ENCODE assay signal across 1 cellular context in genomic region chr16:75648265-75649076, GRCh38.
A peak's percentile ranks its signal among the peaks of the same experiment; 100 is the strongest.
TF ChIP-seq lines count a peak whose summit lies in the region.

No MANE protein-coding gene starts in this region.

TF ChIP-seq in K562, 482 proteins besides CTCF, POLR2A, EP300 and RAD21 (continued from another document and continues in another):
- no peak for TF ChIP-seq RUNX1 (IDR thresholded peaks at IDR 0.05; ENCODE audit: low read depth)
- TF ChIP-seq EP400 (IDR thresholded peaks at IDR 0.05) = peak; percentile 44; the same call in 1 of the 2 replicates
- no peak for TF ChIP-seq PBX2 (CRISPR knock-in tag; IDR thresholded peaks at IDR 0.05; ENCODE audit: low read depth)
- no peak for TF ChIP-seq PBX2 (tag; conservative IDR thresholded peaks at IDR 0.05; ENCODE audit: low read depth)
- TF ChIP-seq SMARCB1 (IDR thresholded peaks at IDR 0.05; ENCODE audit: insufficient read length, low read depth) = no peak
- no peak for TF ChIP-seq NONO (IDR thresholded peaks at IDR 0.05; ENCODE audit: low read depth in 2 of 2, low read length in 1 of 2)
- peak; percentile 49; the same call in 1 of the 2 replicates for TF ChIP-seq ETS1 (conservative IDR thresholded peaks at IDR 0.05; ENCODE audit: control insufficient read depth, low read depth, low read length)
- no peak for TF ChIP-seq ZNF140 (CRISPR knock-in tag; IDR thresholded peaks at IDR 0.05)
- TF ChIP-seq MXI1 (IDR thresholded peaks at IDR 0.05; ENCODE audit: low read depth, low read length) = no peak
- no peak for TF ChIP-seq RNF219 (CRISPR knock-in tag; IDR thresholded peaks at IDR 0.05)
- TF ChIP-seq USF2 (CRISPR knock-in tag; IDR thresholded peaks at IDR 0.05) = no peak
- TF ChIP-seq MAZ (CRISPR knock-in tag; conservative IDR thresholded peaks at IDR 0.05 in 1 of 2, IDR thresholded peaks at IDR 0.05 in 1 of 2) = no peak
- no peak for TF ChIP-seq ZNF592 (IDR thresholded peaks at IDR 0.05)
- no peak for TF ChIP-seq SMAD3 (CRISPR knock-in tag; conservative IDR thresholded peaks at IDR 0.05)
- TF ChIP-seq MEF2A (IDR thresholded peaks at IDR 0.05; ENCODE audit: control insufficient read depth, low read depth, low read length) = no peak
- no peak for TF ChIP-seq MTA2 (IDR thresholded peaks at IDR 0.05; ENCODE audit: low read depth)
- TF ChIP-seq WHSC1 (IDR thresholded peaks at IDR 0.05; ENCODE audit: low read length) = no peak
- TF ChIP-seq IRF1 (CRISPR knock-in tag; IDR thresholded peaks at IDR 0.05; ENCODE audit: borderline replicate concordance) = no peak
- TF ChIP-seq PYGO2 (tag; IDR thresholded peaks at IDR 0.05) = no peak
- no peak for TF ChIP-seq SMAD1 (IDR thresholded peaks at IDR 0.05; ENCODE audit: low read depth, low read length, partially characterized antibody)
- TF ChIP-seq RBM22 (IDR thresholded peaks at IDR 0.05; ENCODE audit: low read depth, low read length, poor library complexity, severe bottlenecking) = no peak
- TF ChIP-seq KLF6 (CRISPR knock-in tag; IDR thresholded peaks at IDR 0.05; ENCODE audit: borderline replicate concordance) = no peak
- TF ChIP-seq ZNF57 (CRISPR knock-in tag; IDR thresholded peaks at IDR 0.05) = no peak
- no peak for TF ChIP-seq SIN3B (IDR thresholded peaks at IDR 0.05; ENCODE audit: low read depth)
- TF ChIP-seq ZBTB26 (CRISPR knock-in tag; IDR thresholded peaks at IDR 0.05) = no peak
- TF ChIP-seq RHOXF2B (CRISPR knock-in tag; conservative IDR thresholded peaks at IDR 0.05) = no peak
- no peak for TF ChIP-seq CSDE1 (IDR thresholded peaks at IDR 0.05)
- peak; percentile 49 for TF ChIP-seq BRD9 (IDR thresholded peaks at IDR 0.05; ENCODE audit: low read depth, partially characterized antibody)
- TF ChIP-seq YY1 (IDR thresholded peaks at IDR 0.05; ENCODE audit: borderline replicate concordance in 1 of 3, control insufficient read depth in 1 of 3, extremely low read depth in 1 of 3, insufficient read depth in 3 of 3, insufficient read length in 1 of 3, insufficient replicate concordance in 2 of 3, low read depth in 1 of 3, low read length in 2 of 3) = peak; percentile 65 to 96 (median 88)
- no peak for TF ChIP-seq ZNF143 (CRISPR knock-in tag; IDR thresholded peaks at IDR 0.05)
- TF ChIP-seq TCF15 (CRISPR knock-in tag; IDR thresholded peaks at IDR 0.05) = no peak
- no peak; the same call in 1 of the 2 replicates for TF ChIP-seq TARDBP (IDR thresholded peaks at IDR 0.05)
- TF ChIP-seq HBP1 (CRISPR knock-in tag; IDR thresholded peaks at IDR 0.05) = no peak
- no peak for TF ChIP-seq TCFL5 (CRISPR knock-in tag; conservative IDR thresholded peaks at IDR 0.05)
- no peak for TF ChIP-seq ZBED1 (IDR thresholded peaks at IDR 0.05)
- TF ChIP-seq DIDO1 (tag; IDR thresholded peaks at IDR 0.05; ENCODE audit: low read depth) = no peak
- 0 out of 2 replicates have a peak, but pooled peaks have one; percentile 30 for TF ChIP-seq HOMEZ (CRISPR knock-in tag; IDR thresholded peaks at IDR 0.05)
- TF ChIP-seq CBX2 (IDR thresholded peaks at IDR 0.05; ENCODE audit: insufficient read depth, low read length, poor library complexity, severe bottlenecking) = no peak
- no peak for TF ChIP-seq ZNF586 (CRISPR knock-in tag; conservative IDR thresholded peaks at IDR 0.05)
- no peak for TF ChIP-seq PURB (CRISPR knock-in tag; IDR thresholded peaks at IDR 0.05; ENCODE audit: low read depth)
- peak; percentile 43; the same call in 1 of the 2 replicates for TF ChIP-seq NR2C1 (IDR thresholded peaks at IDR 0.05)
- TF ChIP-seq NR2C1 (tag; IDR thresholded peaks at IDR 0.05) = no peak
- TF ChIP-seq SFPQ (IDR thresholded peaks at IDR 0.05; ENCODE audit: low read depth, low read length) = no peak
- no peak for TF ChIP-seq POLR3A (IDR thresholded peaks at IDR 0.05; ENCODE audit: borderline replicate concordance, extremely low read depth, insufficient read depth, insufficient read length)
- TF ChIP-seq PHF8 (IDR thresholded peaks at IDR 0.05; ENCODE audit: borderline replicate concordance, low read length) = peak; percentile 23; the same call in 1 of the 2 replicates
- no peak for TF ChIP-seq BCOR (IDR thresholded peaks at IDR 0.05)
- TF ChIP-seq PCBP2 (IDR thresholded peaks at IDR 0.05; ENCODE audit: low read depth, low read length, poor library complexity, severe bottlenecking) = no peak
